In the genomic region with DNA sequence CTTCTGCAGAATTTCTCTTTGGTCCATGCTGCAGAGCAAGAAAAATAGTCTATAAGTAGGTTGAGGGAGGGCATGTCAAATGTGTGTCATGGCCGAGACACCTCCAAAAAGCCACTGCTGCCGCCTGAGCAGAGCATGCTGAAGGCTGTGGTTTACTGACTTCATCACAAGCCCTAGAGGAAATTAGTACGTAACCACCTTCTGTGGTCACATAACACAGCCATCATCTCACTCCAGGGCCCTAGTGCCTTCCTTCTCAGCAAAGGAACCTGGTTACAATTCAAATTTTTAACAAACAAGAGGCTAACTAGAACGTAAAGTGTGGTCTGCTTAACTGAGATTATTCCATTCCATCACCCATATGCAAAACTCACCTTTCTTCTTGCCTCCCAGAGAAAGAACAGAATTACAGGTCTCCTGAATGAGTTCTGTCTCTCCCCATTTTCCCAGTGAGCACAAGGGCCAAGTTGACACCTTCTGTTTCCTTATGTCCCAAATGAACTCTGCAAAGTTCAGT, we compare ENCODE assay signal across 8 cellular contexts. TPM values are rescaled to one million over a fixed set of nuclear protein-coding genes. Genes with fewer than 3 reads are reported as not detected.
DNase-seq lines count a peak whose midpoint lies in the region; ATAC-seq and TF ChIP-seq lines count a peak whose summit lies in the region.

A gene (minus strand): TSS at position 116 of the 517 bp plus-strand sequence.

- H3K9me3 ChIP-seq in PC-3 (ENCODE audit: low read length): no peaks in the 10 kb centered on the region

- peaks cover 82% of the 10 kb centered on the region for H3K4me1 Mint-ChIP-seq in activated T-cell treated with anti-CD3 and anti-CD28 coated beads, Interleukin-2, amount 50 U/mL, for 72 hours (ENCODE audit: low read depth)

- H3K36me3 ChIP-seq in PC-3 (ENCODE audit: low read depth, low read length): no peaks in the 10 kb centered on the region

- peak within 1 kb of the TSS; percentile 87 to 97 for H3K4me3 Mint-ChIP-seq in activated T-cell treated with anti-CD3 and anti-CD28 coated beads, Interleukin-2, amount 50 U/mL, for 72 hours

- H4K20me1 ChIP-seq in PC-3 (ENCODE audit: low read length): no peaks in the 10 kb centered on the region

- no peaks in the 10 kb centered on the region for H3K27me3 ChIP-seq in PC-3 (ENCODE audit: low read length)

- DNase-seq in PC-3 (peak; percentile 57), head of caudate nucleus (peak in 23 of 42 donors; percentile 4 to 54 (median 22)), NCI-H345 treated with DMSO at 0.1 percent for 48 hours (lab: John Stamatoyannopoulos, UW; ENCODE audit: unreplicated experiment) (no peak), NCI-H2227 treated with DMSO at 0.1 percent for 48 hours (lab: John Stamatoyannopoulos, UW) (no peak)
- DNase-seq in activated T-cell treated with anti-CD3 and anti-CD28 coated beads, Interleukin-2, amount 50 U/mL, for 72 hours: peak; percentile 80 to 88
- DNase-seq in stimulated activated CD4-positive, alpha-beta T cell treated with anti-CD3 and anti-CD28 coated beads, Interleukin-2, amount 100 ng/mL, for 4 hours (ENCODE audit: low read depth): peak; percentile 79

- no TSS peak for BruUV-seq in PC-3 (replicated peaks; lab: Mats Ljungman, UMichigan)

- no peak within 1 kb of the TSS for H3K4me3 ChIP-seq in PC-3 (ENCODE audit: low read length)

- no peaks in the 10 kb centered on the region for H3K79me2 ChIP-seq in PC-3 (ENCODE audit: low read length)

- no peaks in the 10 kb centered on the region for H3K9me2 ChIP-seq in PC-3 (replicated peaks; ENCODE audit: low read length)

- peaks cover 33% of the 10 kb centered on the region for H3K4me1 ChIP-seq in PC-3 (ENCODE audit: insufficient read depth, low read length)

- peak within 1 kb of the TSS; percentile 62 for H2AFZ ChIP-seq in PC-3 (ENCODE audit: low read length)

- H3K4me2 ChIP-seq in PC-3 (ENCODE audit: low read length): no peak within 1 kb of the TSS

- POLR2A ChIA-PET in PC-3 (lab: Charles Lee; ENCODE audit: unreplicated experiment): no interaction called here

- no peaks in the 10 kb centered on the region for H3K27me3 Mint-ChIP-seq in activated T-cell treated with anti-CD3 and anti-CD28 coated beads, Interleukin-2, amount 50 U/mL, for 72 hours (ENCODE audit: low read depth)

- CTCF ChIA-PET in PC-3 (lab: Charles Lee): no interaction called here

- H3K27ac Mint-ChIP-seq in activated T-cell treated with anti-CD3 and anti-CD28 coated beads, Interleukin-2, amount 50 U/mL, for 72 hours: peak within 1 kb of the TSS; percentile 100

- peaks cover 0 to 3% of the 10 kb centered on the region in 2 donors for H3K9me3 Mint-ChIP-seq in activated T-cell treated with anti-CD3 and anti-CD28 coated beads, Interleukin-2, amount 50 U/mL, for 72 hours

- no peaks in the 10 kb centered on the region for H3F3A ChIP-seq in PC-3 (ENCODE audit: low read length, unreplicated experiment)

- ATAC-seq in GM18508 (IDR thresholded peaks at IDR 0.05; ENCODE audit: insufficient read depth, unreplicated experiment): peak; percentile 76
- ATAC-seq in HG02852 (IDR thresholded peaks at IDR 0.05; ENCODE audit: unreplicated experiment): peak; percentile 92
- ATAC-seq in PC-3: peak; percentile 29; the same call in 1 of the 2 replicates
- ATAC-seq in activated T-cell treated with anti-CD3 and anti-CD28 coated beads, Interleukin-2, amount 50 U/mL, for 72 hours (replicated peaks in 1 of 2): peak; percentile 91 to 93

- H3K27ac ChIP-seq in PC-3 (ENCODE audit: low read length): no peak within 1 kb of the TSS

- no peak within 1 kb of the TSS for H3K9ac ChIP-seq in PC-3 (ENCODE audit: low read length)

- no peak for TF ChIP-seq CTCF in PC-3 (conservative IDR thresholded peaks at IDR 0.05; ENCODE audit: low read depth, low read length)

- intact Hi-C loops in PC-3 (cut with micrococcal nuclease): no loop called here
- intact Hi-C loops in head of caudate nucleus (cut with DNase I): no loop called here

- peaks cover 4 to 7% of the 10 kb centered on the region in 2 donors for H3K36me3 Mint-ChIP-seq in activated T-cell treated with anti-CD3 and anti-CD28 coated beads, Interleukin-2, amount 50 U/mL, for 72 hours (ENCODE audit: insufficient read depth in 2 of 2)

RNA-seq across cellular contexts. Expression of the gene that starts here (rescaled TPM):
- 0.04 and 0.17 TPM in 2 replicates for total RNA-seq in PC-3 (2014; rRNA removed)
- total RNA-seq in activated T-cell treated with anti-CD3 and anti-CD28 coated beads, Interleukin-2, amount 50 U/mL, for 72 hours: 10 to 100 TPM; 59.8 to 82.5 TPM

Comparison
In these comparisons a context has a peak if more than half of its experiments do, and no peak if none do; other contexts are left out.
1. RNA of the gene that starts here (total RNA-seq): 59.8 to 82.5 TPM in activated T-cell treated with anti-CD3 and anti-CD28 coated beads, Interleukin-2, amount 50 U/mL, for 72 hours; 0.04 to 0.17 TPM in PC-3; every median in the first group is over 10 times any median in the second.
2. Peak in DNase-seq and ATAC-seq in PC-3; RNA of the gene not detected or under 1 TPM.
3. ATAC-seq: peak in every context shown above with its lines; median percentile 92 in HG02852; 92 in activated T-cell treated with anti-CD3 and anti-CD28 coated beads, Interleukin-2, amount 50 U/mL, for 72 hours; 76 in GM18508; 29 in PC-3.
4. DNase-seq: peak in activated T-cell treated with anti-CD3 and anti-CD28 coated beads, Interleukin-2, amount 50 U/mL, for 72 hours (2 of 2), head of caudate nucleus (23 of 42) and stimulated activated CD4-positive, alpha-beta T cell treated with anti-CD3 and anti-CD28 coated beads, Interleukin-2, amount 100 ng/mL, for 4 hours (single experiment); none in NCI-H345 treated with DMSO at 0.1 percent for 48 hours (single experiment) and NCI-H2227 treated with DMSO at 0.1 percent for 48 hours (single experiment).